Comparison of ENCODE assay signal across 12 cellular contexts in genomic region chr14:53127151-53127550, GRCh38. TPM values are rescaled to one million over a fixed set of nuclear protein-coding genes. Genes with fewer than 3 reads are reported as not detected.
A peak's percentile ranks its signal among the peaks of the same experiment; 100 is the strongest.
DNase-seq lines count a peak whose midpoint lies in the region; ATAC-seq, FAIRE-seq and TF ChIP-seq lines count a peak whose summit lies in the region.
"Had no signal": no experiment of that assay in that cellular context is flagged by ENCODE, and none has a peak within 500 bp of the region (broad histone marks: within the 10 kb centered on the region; RNA-seq: fewer than 3 reads in every experiment).

No MANE protein-coding gene starts in this region.

- POLR2A ChIA-PET in naive thymus-derived CD8-positive, alpha-beta T cell (lab: Charles Lee), result interaction anchor here (1.0 to 1.1 kb wide), 2 partner anchors 25 to 26 kb away, joined by 3 to 7 read pairs; partner anchors contain the start of gene DDHD1

- TF ChIP-seq CTCF in CD14-positive monocyte (IDR thresholded peaks at IDR 0.05), result no peak

- H3K4me3 Mint-ChIP-seq in CD14-positive monocyte, result peak overlapping the region; percentile 48 to 70
- peak overlapping the region; percentile 60 for H3K4me3 Mint-ChIP-seq in activated naive CD8-positive, alpha-beta T cell treated with anti-CD3 and anti-CD28 coated beads, Interleukin-2, amount 50 U/mL, for 24 hours
- H3K4me3 Mint-ChIP-seq in naive thymus-derived CD8-positive, alpha-beta T cell, result peak overlapping the region; percentile 60 to 81 (median 73)

- peaks cover 0 to 3% of the 10 kb centered on the region in 2 donors for H3K36me3 Mint-ChIP-seq in CD14-positive monocyte
- peaks cover 14% of the 10 kb centered on the region for H3K36me3 Mint-ChIP-seq in activated naive CD8-positive, alpha-beta T cell treated with anti-CD3 and anti-CD28 coated beads, Interleukin-2, amount 50 U/mL, for 24 hours (ENCODE audit: low read depth)
- peaks cover 0 to 4% (median under 1%) of the 10 kb centered on the region in 3 donors for H3K36me3 Mint-ChIP-seq in naive thymus-derived CD8-positive, alpha-beta T cell

- no peaks in the 10 kb centered on the region for H3K27me3 Mint-ChIP-seq in CD14-positive monocyte (ENCODE audit: low read depth in 3 of 3)
- H3K27me3 Mint-ChIP-seq in activated naive CD8-positive, alpha-beta T cell treated with anti-CD3 and anti-CD28 coated beads, Interleukin-2, amount 50 U/mL, for 24 hours, result no peaks in the 10 kb centered on the region
- H3K27me3 Mint-ChIP-seq in naive thymus-derived CD8-positive, alpha-beta T cell, result no peaks in the 10 kb centered on the region

- FAIRE-seq in urothelium cell line (lab: Jason Lieb, UNC) (no peak), frontal cortex (lab: Jason Lieb, UNC) (no peak)

- peak overlapping the region; percentile 4 to 89 (median 73) for H3K27ac Mint-ChIP-seq in CD14-positive monocyte
- peak overlapping the region; percentile 87 for H3K27ac Mint-ChIP-seq in activated naive CD8-positive, alpha-beta T cell treated with anti-CD3 and anti-CD28 coated beads, Interleukin-2, amount 50 U/mL, for 24 hours
- H3K27ac Mint-ChIP-seq in naive thymus-derived CD8-positive, alpha-beta T cell, result peak overlapping the region in 9 of 10 donors; percentile 60 to 86 (median 75)

- peaks cover 0 to 3% (median 0%) of the 10 kb centered on the region in 7 donors for H3K9me3 Mint-ChIP-seq in CD14-positive monocyte
- peaks cover 8% of the 10 kb centered on the region for H3K9me3 Mint-ChIP-seq in activated naive CD8-positive, alpha-beta T cell treated with anti-CD3 and anti-CD28 coated beads, Interleukin-2, amount 50 U/mL, for 24 hours
- H3K9me3 Mint-ChIP-seq in naive thymus-derived CD8-positive, alpha-beta T cell, result peaks cover 0 to 5% (median 0%) of the 10 kb centered on the region in 9 donors

- ATAC-seq in GM21723 (IDR thresholded peaks at IDR 0.05; ENCODE audit: unreplicated experiment) (peak; percentile 17), GM18909 (IDR thresholded peaks at IDR 0.05; ENCODE audit: poor library complexity, unreplicated experiment) (no peak)
- ATAC-seq in activated naive CD8-positive, alpha-beta T cell treated with anti-CD3 and anti-CD28 coated beads, Interleukin-2, amount 50 U/mL, for 24 hours, result no peak
- no peak for ATAC-seq in naive thymus-derived CD8-positive, alpha-beta T cell

- intact Hi-C loops in CD14-positive monocyte (cut with micrococcal nuclease), result no loop called here

- peaks cover 7% of the 10 kb centered on the region for H3K4me1 Mint-ChIP-seq in CD14-positive monocyte
- peaks cover 41% of the 10 kb centered on the region for H3K4me1 Mint-ChIP-seq in activated naive CD8-positive, alpha-beta T cell treated with anti-CD3 and anti-CD28 coated beads, Interleukin-2, amount 50 U/mL, for 24 hours
- H3K4me1 Mint-ChIP-seq in naive thymus-derived CD8-positive, alpha-beta T cell, result peaks cover 8 to 25% (median 16%) of the 10 kb centered on the region in 4 donors

- DNase-seq in CD14-positive monocyte (ENCODE audit: low spot score), result no peak
- no peak for DNase-seq in activated naive CD8-positive, alpha-beta T cell treated with anti-CD3 and anti-CD28 coated beads, Interleukin-2, amount 50 U/mL, for 24 hours
- DNase-seq in naive thymus-derived CD8-positive, alpha-beta T cell, result no peak
- no peak for DNase-seq in cerebellar nuclear complex (lab: John Stamatoyannopoulos, UW)
- no peak for DNase-seq in urothelium cell line (ENCODE audit: low spot score)
- no peak for DNase-seq in frontal cortex (ENCODE audit: low spot score in 2 of 2)
- DNase-seq: Calu3; central memory CD4-positive, alpha-beta T cell; NCI-H69; upper lobe of left lung had no signal

RNA-seq across cellular contexts. Expression of gene DDHD1, which starts 26.0 kb away (rescaled TPM):
- polyA plus RNA-seq in CD14-positive monocyte, result 1 to 10 TPM; 2.2 to 3.1 TPM
- 10 to 100 TPM; 50.9 to 53.1 TPM for total RNA-seq in naive thymus-derived CD8-positive, alpha-beta T cell
- polyA plus RNA-seq in naive thymus-derived CD8-positive, alpha-beta T cell, result 1 to 10 TPM; 4.3 to 6.4 (median 5.7) TPM
- 24.5 TPM for total RNA-seq in frontal cortex
